ENCODE assay signal across 35 cellular contexts in genomic region chr11:27059431-27059830, GRCh38. TPM values are rescaled to one million over a fixed set of nuclear protein-coding genes. Genes with fewer than 3 reads are reported as not detected.
"Had no signal": no experiment of that assay in that cellular context is flagged by ENCODE, and none has a peak within 500 bp of the region (broad histone marks: within the 10 kb centered on the region; RNA-seq: fewer than 3 reads in every experiment).

No MANE protein-coding gene starts in this region.

- ATAC-seq: activated CD8-positive, alpha-beta T cell treated with anti-CD3 and anti-CD28 coated beads for 36 hours; activated naive CD4-positive, alpha-beta T cell treated with anti-CD3 and anti-CD28 coated beads, Interleukin-2, amount 50 U/mL, for 72 hours; activated T-cell treated with anti-CD3 and anti-CD28 coated beads, Interleukin-2, amount 50 U/mL, for 4 hours; activated T-cell treated with anti-CD3 and anti-CD28 coated beads, Interleukin-2, amount 50 U/mL, for 72 hours; activated T-helper 17 cell treated with anti-CD3 and anti-CD28 coated beads, Interleukin-2, amount 50 U/mL, for 72 hours; body of pancreas had no signal

- DNase-seq: activated B cell treated with CpG ODN at 0.5 μM for 24 hours; activated CD4-positive, alpha-beta memory T cell treated with anti-CD3 and anti-CD28 coated beads for 36 hours; activated CD4-positive, alpha-beta T cell treated with anti-CD3 and anti-CD28 coated beads for 4 hours; activated CD4-positive, alpha-beta T cell treated with anti-CD3 and anti-CD28 coated beads, Interleukin-2, amount 10 ng/mL, durations not matched to agents 24 days and 14 days; activated CD4-positive, alpha-beta T cell treated with anti-CD3 and anti-CD28 coated beads, Interleukin-2, amount 50 U/mL, for 1 hour; activated CD4-positive, alpha-beta T cell treated with anti-CD3 and anti-CD28 coated beads, Interleukin-2, amount 50 U/mL, for 4 hours; activated CD4-positive, CD25-positive, alpha-beta regulatory T cell treated with anti-CD3 and anti-CD28 coated beads, Interleukin-2, amount 50 U/mL, for 72 hours; activated CD8-positive, alpha-beta memory T cell treated with anti-CD3 and anti-CD28 coated beads, Interleukin-2, amount 50 U/mL, for 4 hours; activated CD8-positive, alpha-beta T cell treated with anti-CD3 and anti-CD28 coated beads for 36 hours; activated effector memory CD4-positive, alpha-beta T cell treated with anti-CD3 and anti-CD28 coated beads, Interleukin-2, amount 50 U/mL, for 16 hours; activated gamma-delta T cell treated with Interleukin-2 at 50 U/mL for 16 hours; activated naive CD4-positive, alpha-beta T cell; activated naive CD4-positive, alpha-beta T cell treated with anti-CD3 and anti-CD28 coated beads for 36 hours; activated naive CD4-positive, alpha-beta T cell treated with anti-CD3 and anti-CD28 coated beads, Interleukin-2, amount 50 U/mL, for 16 hours; activated naive CD8-positive, alpha-beta T cell treated with anti-CD3 and anti-CD28 coated beads for 36 hours; activated T-cell treated with anti-CD3 and anti-CD28 coated beads for 4 hours; activated T-cell treated with anti-CD3 and anti-CD28 coated beads, Interleukin-2, amount 50 U/mL, for 1 hour; activated T-cell treated with anti-CD3 and anti-CD28 coated beads, Interleukin-2, amount 50 U/mL, for 4 hours; activated T-cell treated with anti-CD3 and anti-CD28 coated beads, Interleukin-2, amount 50 U/mL, for 72 hours; adrenal gland; amniotic stem cell; aorta; body of pancreas; brain microvascular endothelial cell; caudate nucleus; cerebellar nuclear complex; T-helper 1 cell; T-helper 2 cell; T-helper 9 cell had no signal

- H3K36me3 ChIP-seq: adrenal gland, brain microvascular endothelial cell had no signal

- H3K27me3 ChIP-seq: adrenal gland, body of pancreas, brain microvascular endothelial cell, breast epithelium had no signal

- H3K4me1 ChIP-seq: adrenal gland, body of pancreas had no signal

- H3K27ac ChIP-seq: adrenal gland, body of pancreas, brain microvascular endothelial cell, breast epithelium, VCaP had no signal

- H3K4me3 ChIP-seq: adrenal gland, body of pancreas, breast epithelium had no signal

- H3K9me3 ChIP-seq: adrenal gland, body of pancreas had no signal

RNA-seq across cellular contexts. Expression of gene BBOX1, which starts 18.8 kb away (rescaled TPM):
- total RNA-seq: activated B cell treated with CpG ODN at 0.5 μM for 24 hours; activated CD4-positive, alpha-beta memory T cell treated with anti-CD3 and anti-CD28 coated beads for 36 hours; activated CD4-positive, alpha-beta T cell treated with anti-CD3 and anti-CD28 coated beads, Interleukin-2, amount 10 ng/mL, durations not matched to agents 24 days and 14 days; activated CD8-positive, alpha-beta memory T cell treated with anti-CD3 and anti-CD28 coated beads for 36 hours; activated CD8-positive, alpha-beta T cell treated with anti-CD3 and anti-CD28 coated beads for 36 hours; activated naive CD4-positive, alpha-beta T cell treated with anti-CD3 and anti-CD28 coated beads for 36 hours; activated naive CD4-positive, alpha-beta T cell treated with anti-CD3 and anti-CD28 coated beads, Interleukin-2, amount 50 U/mL, for 72 hours; activated naive CD8-positive, alpha-beta T cell treated with anti-CD3 and anti-CD28 coated beads for 36 hours; activated T-cell treated with anti-CD3 and anti-CD28 coated beads, Interleukin-2, amount 50 U/mL, for 4 hours; activated T-cell treated with anti-CD3 and anti-CD28 coated beads, Interleukin-2, amount 50 U/mL, for 72 hours; activated T-helper 1 cell treated with anti-CD3 and anti-CD28 coated beads, Interleukin-12 subunit alpha, Interleukin-12 subunit beta, Interleukin-2, Interleukin-4 antibody, amounts not matched to agents 30 ng/mL and 10 ng/mL and 1 ng/mL, durations not matched to agents 14 hours and 24 hours and 36 hours; activated T-helper 17 cell treated with anti-CD3 and anti-CD28 coated beads, Interleukin-2, amount 50 U/mL, for 72 hours; body of pancreas had no signal
- polyA plus RNA-seq: adrenal gland had no signal
